In genomic region chr11:14101388-14101787, GRCh38 we compare ENCODE assay signal across 23 cellular contexts.
A peak's percentile ranks its signal among the peaks of the same experiment; 100 is the strongest.
DNase-seq lines count a peak whose midpoint lies in the region; FAIRE-seq and TF ChIP-seq lines count a peak whose summit lies in the region.
"Had no signal": no experiment of that assay in that cellular context is flagged by ENCODE, and none has a peak within 500 bp of the region (broad histone marks: within the 10 kb centered on the region; RNA-seq: fewer than 3 reads in every experiment).

No MANE protein-coding gene starts in this region.

- H3K27ac ChIP-seq in endothelial cell of umbilical vein (ENCODE audit: insufficient read depth, low read depth, low read length) (no peak overlapping the region), trophoblast cell (ENCODE audit: low read depth, low read length) (no peak overlapping the region), dorsolateral prefrontal cortex (no peak overlapping the region)
- H3K27ac ChIP-seq: A549, HL-60, Peyer's patch had no signal

- peaks cover 38% of the 10 kb centered on the region for H3K4me1 Mint-ChIP-seq in activated naive CD4-positive, alpha-beta T cell treated with anti-CD3 and anti-CD28 coated beads, Interleukin-2, amount 50 U/mL, for 24 hours
- H3K4me1 Mint-ChIP-seq in activated naive CD4-positive, alpha-beta T cell treated with anti-CD3 and anti-CD28 coated beads for 36 hours (ENCODE audit: low read depth), result peaks cover 21% of the 10 kb centered on the region

- H3K27me3 Mint-ChIP-seq in activated naive CD4-positive, alpha-beta T cell treated with anti-CD3 and anti-CD28 coated beads, Interleukin-2, amount 50 U/mL, for 24 hours, result no peaks in the 10 kb centered on the region
- H3K27me3 Mint-ChIP-seq in activated naive CD4-positive, alpha-beta T cell treated with anti-CD3 and anti-CD28 coated beads for 36 hours (ENCODE audit: low read depth), result no peaks in the 10 kb centered on the region

- no peaks in the 10 kb centered on the region for H3K9me3 Mint-ChIP-seq in activated naive CD4-positive, alpha-beta T cell treated with anti-CD3 and anti-CD28 coated beads, Interleukin-2, amount 50 U/mL, for 24 hours
- no peaks in the 10 kb centered on the region for H3K9me3 Mint-ChIP-seq in activated naive CD4-positive, alpha-beta T cell treated with anti-CD3 and anti-CD28 coated beads for 36 hours

- H3K14ac ChIP-seq in trophoblast cell (ENCODE audit: low read length), result no peak overlapping the region

- no peak overlapping the region for H3K23ac ChIP-seq in trophoblast cell (ENCODE audit: low read length)

- H3K4ac ChIP-seq in trophoblast cell (ENCODE audit: low read depth, low read length), result no peak overlapping the region

- no peak overlapping the region for H4K12ac ChIP-seq in trophoblast cell (ENCODE audit: low read depth, low read length)

- CTCF ChIA-PET in activated naive CD4-positive, alpha-beta T cell treated with anti-CD3 and anti-CD28 coated beads for 36 hours (lab: Charles Lee), result no interaction called here
- CTCF ChIA-PET in endothelial cell of umbilical vein (lab: Charles Lee), result no interaction called here

- H3K9me1 ChIP-seq in endothelial cell of umbilical vein (replicated peaks; ENCODE audit: control insufficient read depth, extremely low read depth, insufficient read depth, low read length), result no peaks in the 10 kb centered on the region

- H2AFZ ChIP-seq in endothelial cell of umbilical vein (ENCODE audit: low read depth, low read length), result no peak overlapping the region
- no peak overlapping the region for H2AFZ ChIP-seq in trophoblast cell (ENCODE audit: insufficient read depth, low read length, poor library complexity)

- no peaks in the 10 kb centered on the region for H3K79me1 ChIP-seq in trophoblast cell (ENCODE audit: low read length)

- no peak overlapping the region for H4K8ac ChIP-seq in trophoblast cell (ENCODE audit: low read depth, low read length)

- H3K27me3 ChIP-seq in endothelial cell of umbilical vein (ENCODE audit: control insufficient read depth in 2 of 2, insufficient read depth in 2 of 2, low read length in 2 of 2) (no peaks in the 10 kb centered on the region), trophoblast cell (ENCODE audit: insufficient read depth, low read length) (peaks cover 1% of the 10 kb centered on the region), dorsolateral prefrontal cortex (no peaks in the 10 kb centered on the region)
- H3K27me3 ChIP-seq: Peyer's patch had no signal

- H3K9me3 ChIP-seq in endothelial cell of umbilical vein (replicated peaks; ENCODE audit: control insufficient read depth, insufficient read depth, low read length), result no peaks in the 10 kb centered on the region
- no peaks in the 10 kb centered on the region for H3K9me3 ChIP-seq in trophoblast cell (ENCODE audit: insufficient read depth, low read depth, low read length)
- H3K9me3 ChIP-seq: A549, Peyer's patch had no signal

- no peaks in the 10 kb centered on the region for H3K79me2 ChIP-seq in endothelial cell of umbilical vein (ENCODE audit: control insufficient read depth, insufficient read depth, low read length)
- H3K79me2 ChIP-seq in trophoblast cell (ENCODE audit: control insufficient read depth, insufficient read depth, low read length, poor library complexity), result no peaks in the 10 kb centered on the region

- no peak overlapping the region for H2BK120ac ChIP-seq in trophoblast cell (ENCODE audit: insufficient read depth, low read length, poor library complexity)

- H3K36me3 Mint-ChIP-seq in activated naive CD4-positive, alpha-beta T cell treated with anti-CD3 and anti-CD28 coated beads, Interleukin-2, amount 50 U/mL, for 24 hours, result peaks cover 7% of the 10 kb centered on the region
- H3K36me3 Mint-ChIP-seq in activated naive CD4-positive, alpha-beta T cell treated with anti-CD3 and anti-CD28 coated beads for 36 hours (ENCODE audit: low read depth), result peaks cover 1% of the 10 kb centered on the region
- H3K36me3 Mint-ChIP-seq: CD4-positive, CD25-positive, alpha-beta regulatory T cell had no signal

- intact Hi-C loops in activated naive CD4-positive, alpha-beta T cell treated with anti-CD3 and anti-CD28 coated beads for 36 hours (cut with micrococcal nuclease), result loop anchor here (1.0 to 10.0 kb wide), 4 partner anchors 18 to 237 kb away; no protein-coding TSS in a partner anchor
- intact Hi-C loops in endothelial cell of umbilical vein (cut with micrococcal nuclease), result no loop called here
- intact Hi-C loops in dorsolateral prefrontal cortex (cut with DNase I), result no loop called here

- no peak overlapping the region for H2BK12ac ChIP-seq in trophoblast cell (ENCODE audit: low read length)

- no peak overlapping the region for H2AK5ac ChIP-seq in trophoblast cell (ENCODE audit: low read length)

- H3K4me1 ChIP-seq in endothelial cell of umbilical vein (ENCODE audit: control insufficient read depth, extremely low read depth, insufficient read depth, low read length) (no peaks in the 10 kb centered on the region), trophoblast cell (ENCODE audit: control insufficient read depth in 1 of 2, insufficient read depth in 2 of 2, low read length in 2 of 2) (no peaks in the 10 kb centered on the region)
- H3K4me1 ChIP-seq: A549, Peyer's patch had no signal

- H4K91ac ChIP-seq in trophoblast cell (ENCODE audit: low read depth, low read length), result no peak overlapping the region

- H3K36me3 ChIP-seq in endothelial cell of umbilical vein (ENCODE audit: control insufficient read depth in 2 of 2, extremely low read depth in 1 of 2, insufficient read depth in 2 of 2, low read length in 2 of 2) (no peaks in the 10 kb centered on the region), trophoblast cell (ENCODE audit: control insufficient read depth in 1 of 2, insufficient read depth in 2 of 2, low read length in 2 of 2) (no peaks in the 10 kb centered on the region)
- H3K36me3 ChIP-seq: Peyer's patch had no signal

- peak overlapping the region; percentile 4 for H3K4me3 Mint-ChIP-seq in activated naive CD4-positive, alpha-beta T cell treated with anti-CD3 and anti-CD28 coated beads, Interleukin-2, amount 50 U/mL, for 24 hours
- H3K4me3 Mint-ChIP-seq in activated naive CD4-positive, alpha-beta T cell treated with anti-CD3 and anti-CD28 coated beads for 36 hours, result no peak overlapping the region
- H3K4me3 Mint-ChIP-seq: B cell; CD4-positive, CD25-positive, alpha-beta regulatory T cell had no signal

- TF ChIP-seq POLR2A in endothelial cell of umbilical vein (IDR thresholded peaks at IDR 0.05; ENCODE audit: low read depth, low read length), result no peak

- POLR2A ChIA-PET in endothelial cell of umbilical vein (lab: Charles Lee), result no interaction called here

- no peak overlapping the region for H3K18ac ChIP-seq in trophoblast cell (ENCODE audit: low read length)

- H2BK5ac ChIP-seq in trophoblast cell (ENCODE audit: low read depth, low read length, poor library complexity), result no peak overlapping the region

- H4K20me1 ChIP-seq in endothelial cell of umbilical vein (replicated peaks; ENCODE audit: control insufficient read depth, extremely low read depth, insufficient read depth, low read length), result no peaks in the 10 kb centered on the region

- peak overlapping the region; percentile 75 for H3K27ac Mint-ChIP-seq in activated naive CD4-positive, alpha-beta T cell treated with anti-CD3 and anti-CD28 coated beads, Interleukin-2, amount 50 U/mL, for 24 hours
- H3K27ac Mint-ChIP-seq in activated naive CD4-positive, alpha-beta T cell treated with anti-CD3 and anti-CD28 coated beads for 36 hours, result no peak overlapping the region
- H3K27ac Mint-ChIP-seq: B cell; CD4-positive, CD25-positive, alpha-beta regulatory T cell had no signal

- H3K4me2 ChIP-seq in endothelial cell of umbilical vein (ENCODE audit: insufficient read depth, low read length) (no peak overlapping the region), trophoblast cell (ENCODE audit: low read length) (no peak overlapping the region)
- H3K4me2 ChIP-seq: A549 had no signal

- H3K9ac ChIP-seq in endothelial cell of umbilical vein (replicated peaks; ENCODE audit: extremely low read depth, insufficient read depth, low read length) (no peak overlapping the region), trophoblast cell (ENCODE audit: low read length) (no peak overlapping the region)

- H3K4me3 ChIP-seq in endothelial cell of umbilical vein (replicated peaks in 1 of 3; ENCODE audit: insufficient read depth in 1 of 3, low read depth in 1 of 3, low read length in 3 of 3) (no peak overlapping the region), trophoblast cell (ENCODE audit: low read depth, low read length) (no peak overlapping the region), dorsolateral prefrontal cortex (no peak overlapping the region)
- H3K4me3 ChIP-seq: A549, Peyer's patch had no signal

- no peak for DNase-seq in activated naive CD4-positive, alpha-beta T cell treated with anti-CD3 and anti-CD28 coated beads for 36 hours
- DNase-seq in RKO (ENCODE audit: low spot score), result peak; percentile 24
- no peak for DNase-seq in endothelial cell of umbilical vein (ENCODE audit: low read depth, low spot score)
- no peak for DNase-seq in trophoblast cell
- no peak for DNase-seq in CD1c-positive myeloid dendritic cell (ENCODE audit: extremely low spot score)
- no peak for DNase-seq in dorsolateral prefrontal cortex
- DNase-seq: CD4-positive, CD25-positive, alpha-beta regulatory T cell; EL; GF-D8; GOT3; HCEC 1CT; KBM-7; NCI-H1092; NCI-H1436; NCI-H187 treated with DMSO at 0.1 percent for 48 hours; NCI-H2107; NCI-H2227 treated with DMSO at 0.1 percent for 48 hours; NCI-H510A; Peyer's patch had no signal

- dilution Hi-C loops in endothelial cell of umbilical vein (cut with MboI; ENCODE audit: extremely low pct_ligation_motif_present, low sequenced_read_pairs), result no loop called here

- no peak for FAIRE-seq in endothelial cell of umbilical vein (lab: Jason Lieb, UNC)
- FAIRE-seq: A549 had no signal

- TF ChIP-seq CTCF in endothelial cell of umbilical vein (IDR thresholded peaks at IDR 0.05; ENCODE audit: extremely low read depth in 1 of 2, insufficient read depth in 1 of 2, low read depth in 1 of 2, low read length in 2 of 2) (no peak), dorsolateral prefrontal cortex (IDR thresholded peaks at IDR 0.05 in 54 of 56, conservative IDR thresholded peaks at IDR 0.05 in 2 of 56; ENCODE audit: low read depth in 1 of 56, partially characterized antibody in 56 of 56) (no peak)

- BruUV-seq in endothelial cell of umbilical vein (replicated peaks; lab: Mats Ljungman, UMichigan), result no TSS peak

TF ChIP-seq in endothelial cell of umbilical vein, 7 proteins besides CTCF, POLR2A, EP300 and RAD21 (continues in another document):
- TF ChIP-seq GATA2 (IDR thresholded peaks at IDR 0.05; ENCODE audit: insufficient read depth, insufficient read length, low read depth, low read length) (no peak), POLR2AphosphoS5 (IDR thresholded peaks at IDR 0.05; ENCODE audit: insufficient read depth, low read depth, low read length) (no peak), FOS (IDR thresholded peaks at IDR 0.05; ENCODE audit: borderline replicate concordance, insufficient read depth, low read length) (peak; percentile 28), EZH2 (IDR thresholded peaks at IDR 0.05; ENCODE audit: borderline replicate concordance, low read depth, low read length, severe bottlenecking) (no peak), MYC (IDR thresholded peaks at IDR 0.05; ENCODE audit: low read depth, low read length) (no peak), JUN (IDR thresholded peaks at IDR 0.05; ENCODE audit: borderline replicate concordance, insufficient read depth, insufficient read length, low read depth) (no peak)
